In the genomic region with DNA sequence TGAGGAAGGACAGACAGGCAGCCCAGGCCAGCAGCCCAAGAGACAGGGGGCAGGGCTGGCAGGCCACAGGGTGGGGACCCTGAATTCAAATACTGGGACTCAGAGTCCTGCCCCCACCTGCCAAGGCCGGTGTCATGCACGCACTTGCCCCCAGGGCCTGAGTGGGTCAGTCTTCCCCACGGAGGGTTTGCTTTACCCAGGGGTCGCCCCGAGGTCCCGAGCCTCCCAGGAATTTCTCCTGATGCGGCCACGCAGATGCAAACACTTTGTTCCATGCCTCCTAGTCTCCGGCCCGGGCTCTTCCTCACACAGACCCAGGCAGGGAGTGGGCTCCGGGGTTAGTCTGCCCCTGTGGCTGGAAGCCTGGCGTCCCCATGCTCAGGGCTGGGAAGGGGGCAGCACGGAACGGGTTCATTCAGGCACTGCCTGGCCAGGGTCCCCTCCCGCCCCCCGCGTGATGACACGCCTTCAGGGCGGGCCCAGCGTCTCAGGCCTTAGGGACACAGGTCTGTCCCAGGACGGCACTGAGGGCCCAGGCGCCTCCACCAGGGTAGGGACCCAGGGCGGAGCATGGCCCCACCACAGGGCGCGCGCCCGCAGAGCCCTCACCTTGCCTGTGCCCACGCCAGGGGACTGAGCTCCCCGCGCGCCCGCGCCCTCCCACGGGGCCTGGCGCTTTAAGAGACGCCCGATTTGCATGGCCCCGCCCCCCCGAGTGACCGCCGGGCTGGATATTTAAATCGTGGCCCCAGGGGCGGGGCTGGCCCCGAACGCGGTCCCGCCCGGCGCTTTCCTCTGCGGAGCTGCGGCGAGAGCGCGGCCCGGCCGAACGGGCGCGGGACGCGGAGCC, we compare ENCODE assay signal across 9 cellular contexts. TPM values are rescaled to one million over a fixed set of nuclear protein-coding genes. Genes with fewer than 3 reads are reported as not detected.
A peak's percentile ranks its signal among the peaks of the same experiment; 100 is the strongest.
DNase-seq lines count a peak whose midpoint lies in the region; ATAC-seq, FAIRE-seq and TF ChIP-seq lines count a peak whose summit lies in the region.
"Had no signal": no experiment of that assay in that cellular context is flagged by ENCODE, and none has a peak within 500 bp of the region (broad histone marks: within the 10 kb centered on the region; RNA-seq: fewer than 3 reads in every experiment).

A gene (plus strand): TSS at position 763 of the 850 bp plus-strand sequence. CDS start 220 bp downstream, outside the sequence.

- peaks cover 47% of the 10 kb centered on the region for H3K4me1 ChIP-seq in HepG2 (ENCODE audit: insufficient read depth, low read length)

- in situ Hi-C loops in HepG2 (cut with HindIII; ENCODE audit: extremely low pct_ligation_motif_present, low pct_unique_long_range_greater_than_20kb): loop anchor here (5.0 kb wide), 1 partner anchor 151 kb away; no protein-coding TSS in a partner anchor

- H3K27ac Mint-ChIP-seq in activated CD4-positive, alpha-beta T cell treated with anti-CD3 and anti-CD28 coated beads, Interleukin-2, amount 10 ng/mL, durations not matched to agents 24 days and 14 days: no peak within 1 kb of the TSS

- H3K9me3 Mint-ChIP-seq in activated CD4-positive, alpha-beta T cell treated with anti-CD3 and anti-CD28 coated beads, Interleukin-2, amount 10 ng/mL, durations not matched to agents 24 days and 14 days: peaks cover 1% of the 10 kb centered on the region

- no peak for FAIRE-seq in HepG2 (lab: Jason Lieb, UNC)
- FAIRE-seq: TTC549 had no signal

- ATAC-seq in HepG2 (peak; percentile 76), HG03097 (IDR thresholded peaks at IDR 0.05; ENCODE audit: low FRiP score, unreplicated experiment) (no peak)

- H3K27me3 Mint-ChIP-seq in activated CD4-positive, alpha-beta T cell treated with anti-CD3 and anti-CD28 coated beads, Interleukin-2, amount 10 ng/mL, durations not matched to agents 24 days and 14 days: peaks cover 27% of the 10 kb centered on the region

- H2AFZ ChIP-seq in HepG2 (ENCODE audit: low read length): no peak within 1 kb of the TSS

- no TSS peak for BruUV-seq in HepG2 (replicated peaks; lab: Mats Ljungman, UMichigan)

- H3K79me2 ChIP-seq in HepG2 (ENCODE audit: insufficient read depth, low read length): no peaks in the 10 kb centered on the region

- peaks cover 2% of the 10 kb centered on the region for H3K4me1 Mint-ChIP-seq in activated CD4-positive, alpha-beta T cell treated with anti-CD3 and anti-CD28 coated beads, Interleukin-2, amount 10 ng/mL, durations not matched to agents 24 days and 14 days

- no peak for TF ChIP-seq RAD21 in HepG2 (CRISPR knock-in tag; IDR thresholded peaks at IDR 0.05)

- H3K4me2 ChIP-seq in HepG2 (ENCODE audit: low read depth, low read length): peak within 1 kb of the TSS; percentile 85

- CTCF ChIA-PET in HepG2 (lab: Yijun Ruan, JAX; ENCODE audit: low intra/inter-chr PET ratio, low total read pairs): no interaction called here

- TF ChIP-seq EP300 in HepG2 (IDR thresholded peaks at IDR 0.05; ENCODE audit: low read depth in 2 of 2, low read length in 2 of 2) (no peak), HepG2 (CRISPR knock-in tag; IDR thresholded peaks at IDR 0.05; ENCODE audit: borderline replicate concordance) (no peak)

- no peak for TF ChIP-seq CTCF in GM06990 (IDR thresholded peaks at IDR 0.05; ENCODE audit: insufficient read depth, low read length, poor library complexity, severe bottlenecking)
- peak; percentile 26 for TF ChIP-seq CTCF in HepG2 (CRISPR knock-in tag; IDR thresholded peaks at IDR 0.05)

- no peaks in the 10 kb centered on the region for H3K9me3 ChIP-seq in HepG2 (ENCODE audit: low read length)

- H3K4me3 Mint-ChIP-seq in activated CD4-positive, alpha-beta T cell treated with anti-CD3 and anti-CD28 coated beads, Interleukin-2, amount 10 ng/mL, durations not matched to agents 24 days and 14 days: peak within 1 kb of the TSS; percentile 39

- H3K4me3 ChIP-seq in GM06990 (replicated peaks; ENCODE audit: low read depth, low read length) (peak within 1 kb of the TSS; percentile 28), HepG2 (replicated peaks in 1 of 3; ENCODE audit: insufficient read depth in 1 of 3, low read depth in 2 of 3, low read length in 3 of 3) (peak within 1 kb of the TSS; percentile 53 to 77 (median 64))

- peak within 1 kb of the TSS; percentile 54; the same call in 1 of the 2 replicates for H3K9ac ChIP-seq in HepG2 (ENCODE audit: insufficient read depth, low read depth, low read length)

- no peaks in the 10 kb centered on the region for H3K36me3 ChIP-seq in GM06990 (ENCODE audit: control insufficient read depth, insufficient read depth, low read length)
- no peaks in the 10 kb centered on the region for H3K36me3 ChIP-seq in HepG2 (replicated peaks in 1 of 2; ENCODE audit: control insufficient read depth in 1 of 2, insufficient read depth in 2 of 2, low read length in 2 of 2)

- H3K36me3 Mint-ChIP-seq in activated CD4-positive, alpha-beta T cell treated with anti-CD3 and anti-CD28 coated beads, Interleukin-2, amount 10 ng/mL, durations not matched to agents 24 days and 14 days (ENCODE audit: low read depth): no peaks in the 10 kb centered on the region

- POLR2A ChIA-PET in HepG2 (lab: Yijun Ruan, JAX): no interaction called here

- no peak for TF ChIP-seq POLR2A in HepG2 (IDR thresholded peaks at IDR 0.05; ENCODE audit: insufficient read depth in 1 of 2, low read depth in 2 of 2, low read length in 2 of 2)

- H4K20me1 ChIP-seq in HepG2 (ENCODE audit: insufficient read depth, low read length): no peaks in the 10 kb centered on the region

- intact Hi-C loops in activated CD4-positive, alpha-beta T cell treated with anti-CD3 and anti-CD28 coated beads, Interleukin-2, amount 10 ng/mL, durations not matched to agents 24 days and 14 days (cut with micrococcal nuclease): no loop called here
- intact Hi-C loops in HepG2 (cut with micrococcal nuclease; ENCODE audit: unreplicated experiment): no loop called here

- WGBS in HepG2 (ENCODE audit: low lambda C conversion rate): 0% methylated on average over 8 of the region's 61 CpGs

- peak; percentile 73 for DNase-seq in GM06990 (ENCODE audit: extremely low read depth, insufficient read length)
- peak; percentile 79 for DNase-seq in NCI-H146 (lab: John Stamatoyannopoulos, UW)
- peak; percentile 91 for DNase-seq in activated CD4-positive, alpha-beta T cell treated with anti-CD3 and anti-CD28 coated beads, Interleukin-2, amount 10 ng/mL, durations not matched to agents 24 days and 14 days
- peak; percentile 58 to 92 for DNase-seq in dermis microvascular lymphatic vessel endothelial cell (ENCODE audit: low read depth in 2 of 2)
- peak; percentile 65 for DNase-seq in HepG2 (ENCODE audit: low spot score)
- DNase-seq in stimulated activated CD4-positive, alpha-beta T cell treated with anti-CD3 and anti-CD28 coated beads, Interleukin-4, amount 100 ng/mL, for 4 hours: peak; percentile 20 to 37
- DNase-seq in superior temporal gyrus (ENCODE audit: extremely low spot score): no peak

- H3K27me3 ChIP-seq in GM06990 (replicated peaks; ENCODE audit: control insufficient read depth, insufficient read depth, low read length): no peaks in the 10 kb centered on the region; the same call in 1 of the 2 replicates
- peaks cover 23 to 64% of the 10 kb centered on the region in 2 experiments; a peak in 4 of 5 replicates for H3K27me3 ChIP-seq in HepG2 (ENCODE audit: control insufficient read depth in 1 of 2, insufficient read depth in 2 of 2, low read length in 2 of 2)

- H3K27ac ChIP-seq in HepG2 (ENCODE audit: extremely low read length, insufficient read depth, low read length): no peak within 1 kb of the TSS

TF ChIP-seq in HepG2, 621 proteins besides CTCF, POLR2A, EP300 and RAD21 (continues in another document):
- TF ChIP-seq, protein P1, sequence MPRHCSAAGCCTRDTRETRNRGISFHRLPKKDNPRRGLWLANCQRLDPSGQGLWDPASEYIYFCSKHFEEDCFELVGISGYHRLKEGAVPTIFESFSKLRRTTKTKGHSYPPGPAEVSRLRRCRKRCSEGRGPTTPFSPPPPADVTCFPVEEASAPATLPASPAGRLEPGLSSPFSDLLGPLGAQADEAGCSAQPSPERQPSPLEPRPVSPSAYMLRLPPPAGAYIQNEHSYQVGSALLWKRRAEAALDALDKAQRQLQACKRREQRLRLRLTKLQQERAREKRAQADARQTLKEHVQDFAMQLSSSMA (CRISPR knock-in tag; IDR thresholded peaks at IDR 0.05): peak; percentile 54; the same call in 1 of the 2 replicates
- TF ChIP-seq, protein P2, sequence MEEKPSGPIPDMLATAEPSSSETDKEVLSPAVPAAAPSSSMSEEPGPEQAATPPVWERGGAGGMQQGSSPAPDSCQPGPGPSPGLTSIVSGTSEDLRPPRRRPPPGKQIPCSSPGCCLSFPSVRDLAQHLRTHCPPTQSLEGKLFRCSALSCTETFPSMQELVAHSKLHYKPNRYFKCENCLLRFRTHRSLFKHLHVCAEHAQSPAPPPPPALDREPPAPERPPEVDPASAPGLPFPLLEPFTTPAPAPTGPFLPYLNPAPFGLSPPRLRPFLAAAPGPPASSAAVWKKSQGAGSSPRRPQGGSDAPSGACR (CRISPR knock-in tag; IDR thresholded peaks at IDR 0.05): no peak

RNA-seq across cellular contexts. Expression of the gene that starts here (rescaled TPM):
- 1.3 and 1.9 TPM in 2 replicates for total RNA-seq in activated CD4-positive, alpha-beta T cell treated with anti-CD3 and anti-CD28 coated beads, Interleukin-2, amount 10 ng/mL, durations not matched to agents 24 days and 14 days
- total RNA-seq in dermis microvascular lymphatic vessel endothelial cell (8.6 and 25.3 TPM in 2 replicates), HepG2 (2016; rRNA removed; fragmentation: Illumina TruSeq; extraction: Trizol) (0.15 TPM in 1 of 2 replicates, not detected in the other)
- 0.09 and 0.10 TPM in 2 replicates for total RNA-seq in HepG2 (2016; cell fraction: cytosol; rRNA removed; fragmentation: Illumina TruSeq; extraction: Trizol; ENCODE audit: low read depth)
- 0.03 and 0.26 TPM in 2 replicates for total RNA-seq in HepG2 (2016; cell fraction: insoluble cytoplasmic fraction; rRNA removed; fragmentation: Illumina TruSeq; extraction: Trizol)
- total RNA-seq in HepG2 (2016; cell fraction: membrane; rRNA removed; fragmentation: Illumina TruSeq; extraction: Trizol): 0.10 and 0.12 TPM in 2 replicates
- 0.13 and 0.62 TPM in 2 replicates for total RNA-seq in HepG2 (2016; cell fraction: nucleus; rRNA removed; fragmentation: Illumina TruSeq; extraction: Trizol)
- polyA plus RNA-seq in HepG2 (2011; rRNA removed): 0.35 and 0.65 TPM in 2 replicates
- polyA plus RNA-seq in HepG2 (2011; cell fraction: cytosol; rRNA removed): 0.06 and 0.32 TPM in 2 replicates
- polyA plus RNA-seq in HepG2 (2011; cell fraction: nucleus; rRNA removed): 1.2 and 1.4 TPM in 2 replicates
- polyA plus RNA-seq in HepG2 (2012): 0.31 and 0.46 TPM in 2 replicates
- 0.03 and 0.10 TPM in 2 replicates for polyA plus RNA-seq in HepG2 (2016; cell fraction: cytosol; fragmentation: Illumina TruSeq; extraction: Trizol; ENCODE audit: low read depth)
- 0.04 and 0.24 TPM in 2 replicates for polyA plus RNA-seq in HepG2 (2016; cell fraction: insoluble cytoplasmic fraction; fragmentation: Illumina TruSeq; extraction: Trizol; ENCODE audit: low read depth)
- polyA plus RNA-seq in HepG2 (2016; cell fraction: membrane; fragmentation: Illumina TruSeq; extraction: Trizol; ENCODE audit: low read depth): 0.02 and 0.09 TPM in 2 replicates
- 0.19 and 1.7 TPM in 2 replicates for polyA plus RNA-seq in HepG2 (2016; cell fraction: nucleus; fragmentation: Illumina TruSeq; extraction: Trizol; ENCODE audit: insufficient read depth, low read depth)
- 0.96 and 3.2 TPM in 2 replicates for polyA minus RNA-seq in HepG2 (2011; rRNA and poly(A)+ RNA removed; ENCODE audit: low replicate concordance)
- polyA minus RNA-seq in HepG2 (2011; cell fraction: cytosol; rRNA and poly(A)+ RNA removed): 0.44 and 0.79 TPM in 2 replicates
- 0.52 and 0.99 TPM in 2 replicates for polyA minus RNA-seq in HepG2 (2011; cell fraction: nucleus; rRNA and poly(A)+ RNA removed)
